ENCODE assay signal across 1 cellular context in genomic region chr3:42081814-42082473, GRCh38.
TF ChIP-seq lines count a peak whose summit lies in the region.

No MANE protein-coding gene starts in this region.

TF ChIP-seq in WTC11, 78 proteins besides CTCF, POLR2A, EP300 and RAD21 (continued from another document):
- TF ChIP-seq CDX4 (CRISPR knock-in tag; IDR thresholded peaks at IDR 0.05; ENCODE audit: borderline replicate concordance) (no peak), PREB (CRISPR knock-in tag; IDR thresholded peaks at IDR 0.05; ENCODE audit: borderline replicate concordance) (no peak), ATF3 (CRISPR knock-in tag; conservative IDR thresholded peaks at IDR 0.05) (no peak), ERG (CRISPR knock-in tag; IDR thresholded peaks at IDR 0.05) (no peak), GRHL2 (CRISPR knock-in tag; IDR thresholded peaks at IDR 0.05; ENCODE audit: insufficient replicate concordance, severe bottlenecking) (no peak), ZNF281 (CRISPR knock-in tag; IDR thresholded peaks at IDR 0.05) (no peak), ZNF121 (CRISPR knock-in tag; IDR thresholded peaks at IDR 0.05) (no peak), ZNF512 (CRISPR knock-in tag; IDR thresholded peaks at IDR 0.05; ENCODE audit: borderline replicate concordance) (no peak), USF2 (CRISPR knock-in tag; IDR thresholded peaks at IDR 0.05) (no peak), CREM (CRISPR knock-in tag; IDR thresholded peaks at IDR 0.05) (no peak), HMGXB4 (CRISPR knock-in tag; IDR thresholded peaks at IDR 0.05) (no peak), ZNF416 (CRISPR knock-in tag; IDR thresholded peaks at IDR 0.05) (no peak), FOXJ3 (CRISPR knock-in tag; IDR thresholded peaks at IDR 0.05; ENCODE audit: borderline replicate concordance) (no peak), SMAD4 (CRISPR knock-in tag; IDR thresholded peaks at IDR 0.05) (no peak)
TF ChIP-seq in WTC11: peak in this region for 0.
